1 cellular context compared by ENCODE assay signal in genomic region chr2:239433777-239434396, GRCh38.
TF ChIP-seq lines count a peak whose summit lies in the region.

No MANE protein-coding gene starts in this region.

TF ChIP-seq in HCT116, 20 proteins besides CTCF, POLR2A, EP300 and RAD21 (continued from another document):
- TF ChIP-seq REST (IDR thresholded peaks at IDR 0.05; ENCODE audit: low read depth) (no peak), CBX3 (IDR thresholded peaks at IDR 0.05; ENCODE audit: low read depth) (peak; percentile 91), ELF1 (IDR thresholded peaks at IDR 0.05; ENCODE audit: borderline replicate concordance, low read depth) (no peak), EZH2 (IDR thresholded peaks at IDR 0.05) (no peak), FOSL1 (IDR thresholded peaks at IDR 0.05; ENCODE audit: low read depth) (peak; percentile 94), SIN3A (IDR thresholded peaks at IDR 0.05; ENCODE audit: low read depth) (no peak), ZBTB33 (IDR thresholded peaks at IDR 0.05; ENCODE audit: extremely low read depth, insufficient replicate concordance, low read length) (no peak), JUND (IDR thresholded peaks at IDR 0.05) (peak; percentile 79), ATF3 (IDR thresholded peaks at IDR 0.05) (no peak), SRF (IDR thresholded peaks at IDR 0.05; ENCODE audit: low read depth) (peak; percentile 56; the same call in 1 of the 2 replicates)
TF ChIP-seq in HCT116: peak in this region for 7.
